22 cellular contexts compared by ENCODE assay signal in the genomic region with DNA sequence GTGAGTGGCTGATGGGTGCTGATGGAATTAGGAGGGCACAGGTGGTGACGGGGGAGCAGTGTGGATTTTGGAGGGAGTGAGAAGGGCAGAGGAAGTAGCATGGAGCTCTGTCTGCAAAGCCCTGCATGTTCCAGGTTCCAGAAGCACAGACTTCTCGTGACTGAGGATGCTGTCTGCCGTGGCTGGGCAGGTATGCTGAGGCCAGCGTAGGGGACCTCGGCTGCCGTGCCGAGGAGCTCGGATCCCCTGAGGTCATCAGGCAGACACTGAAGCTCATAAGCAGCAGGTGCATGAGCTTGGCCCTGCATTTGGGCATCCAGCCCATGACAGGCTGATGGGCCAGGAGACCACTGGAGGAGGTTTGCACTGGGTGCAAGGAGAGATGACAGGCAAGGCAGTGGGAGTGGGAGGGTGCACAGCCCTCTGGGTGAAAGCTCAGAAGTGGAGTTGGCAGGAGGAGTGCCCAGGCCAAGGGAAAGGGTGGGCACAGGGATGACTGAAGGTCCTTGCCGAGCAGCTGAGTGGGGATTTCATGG.
"Had no signal": no experiment of that assay in that cellular context is flagged by ENCODE, and none has a peak within 500 bp of the region (broad histone marks: within the 10 kb centered on the region; RNA-seq: fewer than 3 reads in every experiment).

No MANE protein-coding gene starts in this region.

- H3K27ac ChIP-seq: adrenal gland, ascending aorta, colonic mucosa, esophagus squamous epithelium, gastrocnemius medialis, sigmoid colon, upper lobe of left lung had no signal

- DNase-seq: activated CD4-positive, alpha-beta memory T cell treated with anti-CD3 and anti-CD28 coated beads, Interleukin-2, amount 10 ng/mL, durations not matched to agents 7 days and 5 days; activated CD4-positive, alpha-beta T cell treated with anti-CD3 and anti-CD28 coated beads, Interleukin-2, amount 10 ng/mL, durations not matched to agents 24 days and 14 days; activated effector memory CD4-positive, alpha-beta T cell treated with anti-CD3 and anti-CD28 coated beads, Interleukin-2, amount 50 U/mL, for 16 hours; activated naive CD4-positive, alpha-beta T cell treated with anti-CD3 and anti-CD28 coated beads, Interleukin-2, amount 10 ng/mL, durations not matched to agents 7 days and 5 days; esophagus squamous epithelium; gastrocnemius medialis; head of caudate nucleus; islet precursor cell; left cardiac atrium; nephron progenitor cell; sigmoid colon; stimulated activated CD4-positive, alpha-beta T cell treated with anti-CD3 and anti-CD28 coated beads, Interleukin-15, amount 100 ng/mL, for 24 hours; stimulated activated naive B cell treated with anti-CD40 and anti-IgM and Interleukin-4, amounts not matched to agents 10 μg/mL and 1 μg/mL and 100 μg/mL, for 72 hours; T-helper 2 cell had no signal

- H3K27me3 ChIP-seq: adrenal gland, ascending aorta, colonic mucosa, esophagus squamous epithelium, gastrocnemius medialis, sigmoid colon, upper lobe of left lung had no signal

- H3K36me3 Mint-ChIP-seq: activated naive CD4-positive, alpha-beta T cell treated with anti-CD3 and anti-CD28 coated beads, Interleukin-2, amount 10 ng/mL, durations not matched to agents 7 days and 5 days; memory B cell; stimulated activated naive B cell treated with anti-CD40 and anti-IgM and Interleukin-4, amounts not matched to agents 10 μg/mL and 1 μg/mL and 100 μg/mL, for 72 hours had no signal

- H3K9me3 ChIP-seq: adrenal gland, ascending aorta, colonic mucosa, esophagus squamous epithelium, gastrocnemius medialis, sigmoid colon, upper lobe of left lung had no signal

- H3K9me3 Mint-ChIP-seq: activated CD4-positive, alpha-beta memory T cell treated with anti-CD3 and anti-CD28 coated beads, Interleukin-2, amount 10 ng/mL, durations not matched to agents 7 days and 5 days; activated CD4-positive, alpha-beta T cell treated with anti-CD3 and anti-CD28 coated beads, Interleukin-2, amount 10 ng/mL, durations not matched to agents 24 days and 14 days; activated naive CD4-positive, alpha-beta T cell treated with anti-CD3 and anti-CD28 coated beads, Interleukin-2, amount 10 ng/mL, durations not matched to agents 7 days and 5 days; central memory CD8-positive, alpha-beta T cell; memory B cell; stimulated activated naive B cell treated with anti-CD40 and anti-IgM and Interleukin-4, amounts not matched to agents 10 μg/mL and 1 μg/mL and 100 μg/mL, for 72 hours had no signal

- H3K4me3 ChIP-seq: adrenal gland, ascending aorta, colonic mucosa, esophagus squamous epithelium, gastrocnemius medialis, sigmoid colon, smooth muscle cell, upper lobe of left lung had no signal

- H3K4me3 Mint-ChIP-seq: activated CD4-positive, alpha-beta memory T cell treated with anti-CD3 and anti-CD28 coated beads, Interleukin-2, amount 10 ng/mL, durations not matched to agents 7 days and 5 days; activated CD4-positive, alpha-beta T cell treated with anti-CD3 and anti-CD28 coated beads, Interleukin-2, amount 10 ng/mL, durations not matched to agents 24 days and 14 days; activated naive CD4-positive, alpha-beta T cell treated with anti-CD3 and anti-CD28 coated beads, Interleukin-2, amount 10 ng/mL, durations not matched to agents 7 days and 5 days; central memory CD8-positive, alpha-beta T cell; memory B cell; nephron progenitor cell; stimulated activated naive B cell treated with anti-CD40 and anti-IgM and Interleukin-4, amounts not matched to agents 10 μg/mL and 1 μg/mL and 100 μg/mL, for 72 hours had no signal

- H3K4me1 ChIP-seq: colonic mucosa had no signal

- H3K4me2 ChIP-seq: smooth muscle cell had no signal

- ATAC-seq: activated CD4-positive, CD25-positive, alpha-beta regulatory T cell treated with anti-CD3 and anti-CD28 coated beads, Interleukin-2, amount 50 U/mL, for 24 hours; gastrocnemius medialis; left cardiac atrium; stimulated activated naive B cell treated with anti-CD40 and anti-IgM and Interleukin-4, amounts not matched to agents 10 μg/mL and 1 μg/mL and 100 μg/mL, for 72 hours had no signal

- H3K27ac Mint-ChIP-seq: activated CD4-positive, alpha-beta memory T cell treated with anti-CD3 and anti-CD28 coated beads, Interleukin-2, amount 10 ng/mL, durations not matched to agents 7 days and 5 days; activated CD4-positive, alpha-beta T cell treated with anti-CD3 and anti-CD28 coated beads, Interleukin-2, amount 10 ng/mL, durations not matched to agents 24 days and 14 days; memory B cell; stimulated activated naive B cell treated with anti-CD40 and anti-IgM and Interleukin-4, amounts not matched to agents 10 μg/mL and 1 μg/mL and 100 μg/mL, for 72 hours had no signal

- H3K36me3 ChIP-seq: adrenal gland, ascending aorta, colonic mucosa, esophagus squamous epithelium, gastrocnemius medialis, sigmoid colon, upper lobe of left lung had no signal
